In genomic region chr2:7670905-7671304, GRCh38 we compare ENCODE assay signal across 19 cellular contexts.
DNase-seq lines count a peak whose midpoint lies in the region; ATAC-seq and TF ChIP-seq lines count a peak whose summit lies in the region.
"Had no signal": no experiment of that assay in that cellular context is flagged by ENCODE, and none has a peak within 500 bp of the region (broad histone marks: within the 10 kb centered on the region; RNA-seq: fewer than 3 reads in every experiment).

No MANE protein-coding gene starts in this region.

- peak overlapping the region in 1 of 2 donors; percentile 35 for H3K27ac ChIP-seq in right atrium auricular region
- H3K27ac ChIP-seq in heart left ventricle, result peak overlapping the region in 3 of 12 donors; percentile 3 to 46 (median 38)
- H3K27ac ChIP-seq: brain microvascular endothelial cell, hepatocyte, skin epidermis had no signal

- H3K9me3 Mint-ChIP-seq in activated CD8-positive, alpha-beta T cell treated with anti-CD3 and anti-CD28 coated beads for 36 hours, result peaks cover 8% of the 10 kb centered on the region
- H3K9me3 Mint-ChIP-seq: stimulated activated memory B cell treated with anti-CD40 and anti-IgM and Interleukin-4, amounts not matched to agents 10 μg/mL and 1 μg/mL and 100 μg/mL, for 72 hours had no signal

- 58 to 66% (median 63%) methylated on average over 3 of the region's 3 CpGs for WGBS in heart left ventricle, 4 donors

- ATAC-seq in Right ventricle myocardium inferior (peak; percentile 81), heart left ventricle (peak; percentile 42 to 79 (median 50)), GM19023 (IDR thresholded peaks at IDR 0.05; ENCODE audit: unreplicated experiment) (no peak), GM19324 (IDR thresholded peaks at IDR 0.05; ENCODE audit: low FRiP score, unreplicated experiment) (no peak)
- ATAC-seq in activated CD8-positive, alpha-beta T cell treated with anti-CD3 and anti-CD28 coated beads for 36 hours, result no peak
- ATAC-seq: stimulated activated memory B cell treated with anti-CD40 and anti-IgM and Interleukin-4, amounts not matched to agents 10 μg/mL and 1 μg/mL and 100 μg/mL, for 72 hours had no signal

- DNase-seq in Right ventricle myocardium inferior (ENCODE audit: missing footprints) (no peak), right atrium auricular region (ENCODE audit: low spot score) (no peak), heart left ventricle (no peak), GM10266 (ENCODE audit: extremely low spot score) (no peak), cerebellum (ENCODE audit: low spot score) (no peak)
- DNase-seq in activated CD8-positive, alpha-beta T cell treated with anti-CD3 and anti-CD28 coated beads for 36 hours, result no peak
- DNase-seq: activated CD4-positive, alpha-beta T cell treated with anti-CD3 and anti-CD28 coated beads, Interleukin-2, amount 50 U/mL, for 4 hours; activated gamma-delta T cell; brain microvascular endothelial cell; Calu3; esophagus squamous epithelium; GF-D8; NK-92 treated with Interleukin-12 subunit alpha and Interleukin-12 subunit beta, amount 100 ng/mL, for 24 hours had no signal

- peaks cover 65% of the 10 kb centered on the region for H3K4me1 Mint-ChIP-seq in activated CD8-positive, alpha-beta T cell treated with anti-CD3 and anti-CD28 coated beads for 36 hours (ENCODE audit: low read depth)
- H3K4me1 Mint-ChIP-seq: stimulated activated memory B cell treated with anti-CD40 and anti-IgM and Interleukin-4, amounts not matched to agents 10 μg/mL and 1 μg/mL and 100 μg/mL, for 72 hours had no signal

- intact Hi-C loops in Right ventricle myocardium inferior (cut with DNase I), result no loop called here
- intact Hi-C loops in activated CD8-positive, alpha-beta T cell treated with anti-CD3 and anti-CD28 coated beads for 36 hours (cut with micrococcal nuclease), result loop anchor here (5.0 kb wide), 3 partner anchors 56 to 244 kb away; no protein-coding TSS in a partner anchor
- intact Hi-C loops in heart left ventricle (cut with DNase I), result no loop called here

- CTCF ChIA-PET in activated CD8-positive, alpha-beta T cell treated with anti-CD3 and anti-CD28 coated beads for 36 hours (lab: Charles Lee), result interaction anchor here (0.7 to 3.1 kb wide), 25 partner anchors 10 to 446 kb away, joined by 3 to 32 read pairs (median 5); no protein-coding TSS in a partner anchor

- H3K36me3 ChIP-seq in right atrium auricular region (no peaks in the 10 kb centered on the region), heart left ventricle (no peaks in the 10 kb centered on the region)
- H3K36me3 ChIP-seq: brain microvascular endothelial cell, esophagus squamous epithelium had no signal

- peaks cover 0 to 6% of the 10 kb centered on the region in 2 donors for H3K4me1 ChIP-seq in right atrium auricular region
- H3K4me1 ChIP-seq in heart left ventricle, result peaks cover 0 to 13% (median 3%) of the 10 kb centered on the region in 12 donors
- H3K4me1 ChIP-seq: esophagus squamous epithelium had no signal

- H3K27me3 Mint-ChIP-seq in activated CD8-positive, alpha-beta T cell treated with anti-CD3 and anti-CD28 coated beads for 36 hours, result no peaks in the 10 kb centered on the region
- H3K27me3 Mint-ChIP-seq: stimulated activated memory B cell treated with anti-CD40 and anti-IgM and Interleukin-4, amounts not matched to agents 10 μg/mL and 1 μg/mL and 100 μg/mL, for 72 hours had no signal

- no peak overlapping the region for H3K4me3 ChIP-seq in right atrium auricular region
- H3K4me3 ChIP-seq in heart left ventricle, result no peak overlapping the region
- H3K4me3 ChIP-seq: dorsolateral prefrontal cortex, esophagus squamous epithelium, hepatocyte, skin epidermis had no signal

- H3K9me3 ChIP-seq in right atrium auricular region (peaks cover 0 to 4% of the 10 kb centered on the region in 2 donors), heart left ventricle (peaks cover 0 to 6% (median 0%) of the 10 kb centered on the region in 12 donors)
- H3K9me3 ChIP-seq: esophagus squamous epithelium had no signal

- peak overlapping the region; percentile 50 for H3K4me3 Mint-ChIP-seq in activated CD8-positive, alpha-beta T cell treated with anti-CD3 and anti-CD28 coated beads for 36 hours
- H3K4me3 Mint-ChIP-seq: stimulated activated memory B cell treated with anti-CD40 and anti-IgM and Interleukin-4, amounts not matched to agents 10 μg/mL and 1 μg/mL and 100 μg/mL, for 72 hours had no signal

- H3K36me3 Mint-ChIP-seq in activated CD8-positive, alpha-beta T cell treated with anti-CD3 and anti-CD28 coated beads for 36 hours (ENCODE audit: low read depth), result peaks cover 33% of the 10 kb centered on the region
- H3K36me3 Mint-ChIP-seq: stimulated activated memory B cell treated with anti-CD40 and anti-IgM and Interleukin-4, amounts not matched to agents 10 μg/mL and 1 μg/mL and 100 μg/mL, for 72 hours had no signal

- POLR2A ChIA-PET in activated CD8-positive, alpha-beta T cell treated with anti-CD3 and anti-CD28 coated beads for 36 hours (lab: Charles Lee), result interaction anchor here (0.7 to 4.0 kb wide), 7 partner anchors 56 to 243 kb away, joined by 3 to 21 read pairs (median 6); no protein-coding TSS in a partner anchor

- TF ChIP-seq CTCF in right atrium auricular region (IDR thresholded peaks at IDR 0.05) (no peak), heart left ventricle (IDR thresholded peaks at IDR 0.05) (no peak), GM10266 (IDR thresholded peaks at IDR 0.05; ENCODE audit: control insufficient read depth, insufficient read depth, low read depth, missing control alignments) (no peak)
- no peak for TF ChIP-seq CTCF in activated CD8-positive, alpha-beta T cell treated with anti-CD3 and anti-CD28 coated beads for 36 hours (IDR thresholded peaks at IDR 0.05)

- H3K27me3 ChIP-seq in right atrium auricular region (no peaks in the 10 kb centered on the region), heart left ventricle (no peaks in the 10 kb centered on the region)
- H3K27me3 ChIP-seq: brain microvascular endothelial cell, esophagus squamous epithelium, hepatocyte had no signal

- no peak for TF ChIP-seq POLR2A in heart left ventricle (IDR thresholded peaks at IDR 0.05)

- H3K27ac Mint-ChIP-seq in activated CD8-positive, alpha-beta T cell treated with anti-CD3 and anti-CD28 coated beads for 36 hours, result peak overlapping the region; percentile 95
- H3K27ac Mint-ChIP-seq: stimulated activated memory B cell treated with anti-CD40 and anti-IgM and Interleukin-4, amounts not matched to agents 10 μg/mL and 1 μg/mL and 100 μg/mL, for 72 hours had no signal

Comparison
In these comparisons a context has a peak if more than half of its experiments do, and no peak if none do; other contexts are left out.
1. ATAC-seq: peak in Right ventricle myocardium inferior (single experiment) and heart left ventricle (4 of 4); none in activated CD8-positive, alpha-beta T cell treated with anti-CD3 and anti-CD28 coated beads for 36 hours (single experiment), GM19023 (single experiment) and GM19324 (single experiment).